Comparison of ENCODE assay signal across 9 cellular contexts in the genomic region with DNA sequence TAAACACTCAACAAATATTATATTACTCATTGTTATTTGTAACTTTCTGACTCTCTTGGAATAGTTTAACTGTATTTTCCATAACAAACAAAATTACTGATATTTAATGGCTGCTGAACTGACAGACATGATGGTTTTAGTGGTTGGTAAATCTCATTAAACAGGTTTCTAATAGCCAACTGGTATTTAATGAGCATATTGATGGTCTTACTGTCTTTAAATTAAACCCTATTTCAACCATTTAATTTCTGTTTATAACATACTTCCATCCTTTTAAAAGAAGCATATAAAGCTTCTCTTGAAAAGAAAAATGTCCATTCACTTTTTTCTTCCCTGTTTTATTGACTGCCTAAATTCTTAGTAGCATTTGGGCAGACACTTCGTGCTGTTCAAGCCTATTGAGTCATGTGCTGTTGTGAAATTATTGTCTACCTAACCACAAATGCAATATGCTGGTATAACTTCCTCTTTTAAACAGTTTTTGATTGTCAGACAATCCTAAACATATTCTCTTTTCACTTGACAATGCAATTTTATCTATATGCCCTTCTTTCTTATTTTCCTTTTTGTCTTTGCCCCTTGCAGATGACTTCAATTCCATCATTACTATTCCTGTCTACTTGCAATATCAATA.
DNase-seq lines count a peak whose midpoint lies in the region; ATAC-seq and TF ChIP-seq lines count a peak whose summit lies in the region.
"Had no signal": no experiment of that assay in that cellular context is flagged by ENCODE, and none has a peak within 500 bp of the region (broad histone marks: within the 10 kb centered on the region; RNA-seq: fewer than 3 reads in every experiment).

No MANE protein-coding gene starts in this region.

- no peak for TF ChIP-seq EP300 in esophagus muscularis mucosa (IDR thresholded peaks at IDR 0.05)

- H3K4me3 ChIP-seq in choroid plexus epithelial cell (ENCODE audit: low read depth, low read length) (no peak overlapping the region), Caco-2 (ENCODE audit: low read depth, low read length) (no peak overlapping the region), esophagus muscularis mucosa (no peak overlapping the region)
- H3K4me3 ChIP-seq: heart right ventricle had no signal

- peaks cover 3% of the 10 kb centered on the region for H3K27me3 Mint-ChIP-seq in Caco-2 (ENCODE audit: insufficient read depth, unreplicated experiment)

- POLR2A ChIA-PET in Caco-2 (lab: Charles Lee), result no interaction called here

- ATAC-seq in GM21381 (IDR thresholded peaks at IDR 0.05; ENCODE audit: unreplicated experiment), result peak; percentile 56
- peak; percentile 73 for ATAC-seq in HG03460 (IDR thresholded peaks at IDR 0.05; ENCODE audit: unreplicated experiment)

- TF ChIP-seq CTCF in choroid plexus epithelial cell (conservative IDR thresholded peaks at IDR 0.05; ENCODE audit: low read depth, low read length) (no peak), Caco-2 (IDR thresholded peaks at IDR 0.05; ENCODE audit: insufficient read depth in 1 of 2, low read depth in 1 of 2, low read length in 1 of 2, severe bottlenecking in 1 of 2, unreplicated experiment in 1 of 2) (no peak), esophagus muscularis mucosa (IDR thresholded peaks at IDR 0.05) (no peak)

- no peak overlapping the region for H3K27ac ChIP-seq in esophagus muscularis mucosa (replicated peaks in 1 of 4)

- H3K4me3 Mint-ChIP-seq in Caco-2 (ENCODE audit: unreplicated experiment), result no peak overlapping the region

- no peaks in the 10 kb centered on the region for H3K27me3 ChIP-seq in Caco-2 (replicated peaks; ENCODE audit: control insufficient read depth, insufficient read depth, low read length)
- no peaks in the 10 kb centered on the region for H3K27me3 ChIP-seq in esophagus muscularis mucosa
- H3K27me3 ChIP-seq: heart right ventricle had no signal

- intact Hi-C loops in Caco-2 (cut with micrococcal nuclease; ENCODE audit: unreplicated experiment) (no loop called here), posterior cingulate gyrus (cut with DNase I) (no loop called here), esophagus muscularis mucosa (cut with DNase I) (no loop called here)

- DNase-seq in AML-193 (lab: John Stamatoyannopoulos, UW) (peak; percentile 96), choroid plexus epithelial cell (ENCODE audit: low read depth) (peak; percentile 83), RKO (ENCODE audit: low spot score) (no peak), Caco-2 (no peak), posterior cingulate gyrus (no peak), esophagus muscularis mucosa (ENCODE audit: extremely low spot score) (no peak)
- DNase-seq: heart right ventricle had no signal

- 74% methylated on average over 1 of the region's 1 CpG for WGBS in esophagus muscularis mucosa

- H3K9me3 ChIP-seq in Caco-2 (no peaks in the 10 kb centered on the region), esophagus muscularis mucosa (no peaks in the 10 kb centered on the region)
- H3K9me3 ChIP-seq: heart right ventricle had no signal

- BruUV-seq in Caco-2 (replicated peaks; lab: Mats Ljungman, UMichigan), result no TSS peak

- CTCF ChIA-PET in Caco-2 (lab: Charles Lee), result no interaction called here

- no peak overlapping the region for H3K27ac Mint-ChIP-seq in Caco-2 (ENCODE audit: unreplicated experiment)

- H3K36me3 ChIP-seq in Caco-2 (ENCODE audit: control insufficient read depth, insufficient read depth, low read length), result no peaks in the 10 kb centered on the region
- H3K36me3 ChIP-seq in esophagus muscularis mucosa, result no peaks in the 10 kb centered on the region
- H3K36me3 ChIP-seq: heart right ventricle had no signal

- H3K36me3 Mint-ChIP-seq in Caco-2 (ENCODE audit: insufficient read depth, unreplicated experiment), result no peaks in the 10 kb centered on the region

- TF ChIP-seq POLR2A in esophagus muscularis mucosa (IDR thresholded peaks at IDR 0.05; ENCODE audit: low read depth), result no peak

- no peaks in the 10 kb centered on the region for H3K4me1 Mint-ChIP-seq in Caco-2 (ENCODE audit: low read depth, unreplicated experiment)

- H3K9me3 Mint-ChIP-seq in Caco-2 (ENCODE audit: unreplicated experiment), result no peaks in the 10 kb centered on the region

- H3K4me1 ChIP-seq in Caco-2 (no peaks in the 10 kb centered on the region), esophagus muscularis mucosa (peaks cover 5 to 17% (median 6%) of the 10 kb centered on the region in 4 donors)

Comparison
In these comparisons a context has a peak if more than half of its experiments do, and no peak if none do; other contexts are left out.
1. DNase-seq: peak in AML-193 (2 of 2) and choroid plexus epithelial cell (single experiment); none in RKO (single experiment), Caco-2 (0 of 2), posterior cingulate gyrus (0 of 10) and esophagus muscularis mucosa (single experiment).